In genomic region chr6:3390698-3391097, GRCh38 we compare ENCODE assay signal across 11 cellular contexts.
DNase-seq lines count a peak whose midpoint lies in the region; ATAC-seq and TF ChIP-seq lines count a peak whose summit lies in the region.
"Had no signal": no experiment of that assay in that cellular context is flagged by ENCODE, and none has a peak within 500 bp of the region (broad histone marks: within the 10 kb centered on the region; RNA-seq: fewer than 3 reads in every experiment).

No MANE protein-coding gene starts in this region.

- intact Hi-C loops in tibial artery (cut with DNase I; ENCODE audit: low total_unique reads): no loop called here

- TF ChIP-seq CTCF in epithelial cell of esophagus (IDR thresholded peaks at IDR 0.05; ENCODE audit: insufficient read depth, low read depth, low read length, missing control alignments) (no peak), lung (IDR thresholded peaks at IDR 0.05; ENCODE audit: control extremely low read depth, extremely low read depth) (no peak), tibial artery (IDR thresholded peaks at IDR 0.05) (no peak)

- H3K4me1 ChIP-seq in lung (ENCODE audit: control insufficient read depth in 2 of 2, insufficient read depth in 2 of 2, low read length in 2 of 2): peaks cover 0 to 4% of the 10 kb centered on the region in 2 donors
- peaks cover 0 to 16% (median 10%) of the 10 kb centered on the region in 4 donors for H3K4me1 ChIP-seq in tibial artery
- H3K4me1 ChIP-seq: ascending aorta had no signal

- no peak overlapping the region for H3K27ac ChIP-seq in lung (ENCODE audit: low read depth in 1 of 2, low read length in 1 of 2)
- H3K27ac ChIP-seq in tibial artery: peak overlapping the region; percentile 37 to 39

- H3K27me3 ChIP-seq in lung (ENCODE audit: control insufficient read depth, insufficient read depth) (no peaks in the 10 kb centered on the region), tibial artery (no peaks in the 10 kb centered on the region)
- H3K27me3 ChIP-seq: ascending aorta had no signal

- peaks cover 0 to 2% of the 10 kb centered on the region in 2 donors for H3K36me3 ChIP-seq in lung (ENCODE audit: control insufficient read depth in 2 of 2, insufficient read depth in 2 of 2, low read length in 2 of 2)
- H3K36me3 ChIP-seq in tibial artery: no peaks in the 10 kb centered on the region
- H3K36me3 ChIP-seq: ascending aorta had no signal

- peak; percentile 98 for DNase-seq in LHCN-M2 (ENCODE audit: low read depth)
- DNase-seq in epithelial cell of esophagus (ENCODE audit: low read depth): peak; percentile 97
- DNase-seq in lung (ENCODE audit: low spot score): peak; percentile 51
- peak; percentile 87 for DNase-seq in tibial artery
- DNase-seq in NCI-H2081 (lab: John Stamatoyannopoulos, UW): no peak
- no peak for DNase-seq in cerebellar cortex (ENCODE audit: low spot score)
- DNase-seq: activated CD4-positive, alpha-beta T cell treated with anti-CD3 and anti-CD28 coated beads for 48 hours; NCI-H748 treated with DMSO at 0.1 percent for 48 hours had no signal

- no peak overlapping the region for H3K4me3 ChIP-seq in epithelial cell of esophagus (ENCODE audit: low read length)
- H3K4me3 ChIP-seq in lung: no peak overlapping the region
- H3K4me3 ChIP-seq in tibial artery: no peak overlapping the region
- H3K4me3 ChIP-seq: ascending aorta had no signal

- no peak for ATAC-seq in lung (ENCODE audit: insufficient read depth, low FRiP score)
- ATAC-seq in GM19455 (IDR thresholded peaks at IDR 0.05; ENCODE audit: unreplicated experiment): no peak
- no peak for ATAC-seq in GM21367 (IDR thresholded peaks at IDR 0.05; ENCODE audit: unreplicated experiment)

- H3K9me3 ChIP-seq in lung (ENCODE audit: control insufficient read depth in 2 of 2, insufficient read depth in 1 of 2, low read length in 1 of 2): no peaks in the 10 kb centered on the region
- no peaks in the 10 kb centered on the region for H3K9me3 ChIP-seq in tibial artery
- H3K9me3 ChIP-seq: ascending aorta had no signal

- 76 to 91% methylated on average over 5 of the region's 5 CpGs for WGBS in lung, 2 donors

Comparison
In these comparisons a context has a peak if more than half of its experiments do, and no peak if none do; other contexts are left out.
1. DNase-seq: peak in LHCN-M2 (single experiment), epithelial cell of esophagus (single experiment), lung (single experiment) and tibial artery (2 of 2); none in NCI-H2081 (0 of 2) and cerebellar cortex (single experiment).
2. H3K27ac ChIP-seq: peak in tibial artery (2 of 2); none in lung (0 of 2).